ENCODE assay signal across 8 cellular contexts in the genomic region with DNA sequence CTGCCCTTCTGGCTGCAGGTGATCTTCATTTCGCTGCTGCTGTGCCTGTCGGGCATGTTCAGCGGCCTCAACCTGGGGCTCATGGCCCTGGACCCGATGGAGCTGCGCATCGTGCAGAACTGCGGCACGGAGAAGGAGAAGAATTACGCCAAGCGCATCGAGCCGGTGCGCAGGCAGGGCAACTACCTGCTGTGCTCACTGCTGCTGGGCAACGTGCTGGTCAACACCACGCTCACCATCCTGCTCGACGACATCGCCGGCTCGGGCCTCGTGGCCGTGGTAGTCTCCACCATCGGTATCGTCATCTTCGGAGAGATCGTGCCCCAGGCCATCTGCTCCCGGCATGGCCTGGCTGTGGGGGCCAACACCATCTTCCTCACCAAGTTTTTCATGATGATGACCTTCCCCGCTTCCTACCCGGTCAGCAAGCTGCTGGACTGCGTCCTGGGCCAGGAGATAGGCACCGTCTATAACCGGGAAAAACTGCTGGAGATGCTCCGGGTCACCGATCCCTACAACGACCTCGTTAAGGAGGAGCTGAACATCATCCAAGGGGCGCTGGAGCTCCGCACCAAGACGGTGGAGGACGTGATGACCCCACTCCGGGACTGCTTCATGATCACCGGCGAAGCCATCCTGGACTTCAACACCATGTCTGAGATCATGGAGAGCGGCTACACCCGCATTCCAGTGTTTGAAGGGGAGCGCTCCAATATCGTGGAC. TPM values are rescaled to one million over a fixed set of nuclear protein-coding genes. Genes with fewer than 3 reads are reported as not detected.
DNase-seq lines count a peak whose midpoint lies in the region; ATAC-seq and TF ChIP-seq lines count a peak whose summit lies in the region.

No MANE protein-coding gene starts in this region.

- POLR2A ChIA-PET in activated CD8-positive, alpha-beta T cell treated with anti-CD3 and anti-CD28 coated beads, Interleukin-2, amount 10 ng/mL, durations not matched to agents 7 days and 5 days (lab: Charles Lee), result interaction anchor here (0.5 to 1.1 kb wide), 2 partner anchors 135 to 274 kb away, joined by 4 read pairs; no protein-coding TSS in a partner anchor

- peak overlapping the region; percentile 7 for H3K27ac Mint-ChIP-seq in activated CD8-positive, alpha-beta T cell treated with anti-CD3 and anti-CD28 coated beads, Interleukin-2, amount 10 ng/mL, durations not matched to agents 7 days and 5 days

- no peak for ATAC-seq in activated CD8-positive, alpha-beta T cell treated with anti-CD3 and anti-CD28 coated beads, Interleukin-2, amount 10 ng/mL, durations not matched to agents 7 days and 5 days
- ATAC-seq in gastroesophageal sphincter, result no peak

- H3K4me1 ChIP-seq in gastroesophageal sphincter, result peaks cover 0 to 59% (median 24%) of the 10 kb centered on the region in 3 donors
- peaks cover 29% of the 10 kb centered on the region for H3K4me1 ChIP-seq in parathyroid adenoma

- 0 to 20% methylated on average over 1 to 14 of the region's 47 CpGs for WGBS in gastroesophageal sphincter (ENCODE audit: low coverage in 1 of 2), 2 donors

- H3K27me3 ChIP-seq in gastroesophageal sphincter (no peaks in the 10 kb centered on the region), parathyroid adenoma (ENCODE audit: control insufficient read depth, insufficient read depth, low read length) (no peaks in the 10 kb centered on the region)

- peaks cover 57% of the 10 kb centered on the region for H3K4me1 Mint-ChIP-seq in activated CD8-positive, alpha-beta T cell treated with anti-CD3 and anti-CD28 coated beads, Interleukin-2, amount 10 ng/mL, durations not matched to agents 7 days and 5 days (ENCODE audit: low read depth)

- H3K36me3 Mint-ChIP-seq in activated CD8-positive, alpha-beta T cell treated with anti-CD3 and anti-CD28 coated beads, Interleukin-2, amount 10 ng/mL, durations not matched to agents 7 days and 5 days (ENCODE audit: low read depth), result peaks cover 24% of the 10 kb centered on the region

- TF ChIP-seq POLR2A in gastroesophageal sphincter (IDR thresholded peaks at IDR 0.05), result no peak

- DNase-seq in activated effector memory CD4-positive, alpha-beta T cell treated with anti-CD3 and anti-CD28 coated beads, Interleukin-2, amount 50 U/mL, for 16 hours, result peak; percentile 66
- DNase-seq in activated effector memory CD4-positive, alpha-beta T cell treated with Interleukin-2 at 50 U/mL for 16 hours, result no peak
- peak; percentile 33 for DNase-seq in activated CD8-positive, alpha-beta T cell treated with anti-CD3 and anti-CD28 coated beads, Interleukin-2, amount 10 ng/mL, durations not matched to agents 7 days and 5 days
- DNase-seq in NCI-H2196 (lab: John Stamatoyannopoulos, UW; ENCODE audit: unreplicated experiment), result no peak
- no peak for DNase-seq in 8988T
- DNase-seq in iPS-NIHi7 (ENCODE audit: extremely low spot score), result no peak

- H3K79me2 ChIP-seq in parathyroid adenoma, result peaks cover 19% of the 10 kb centered on the region

- peak overlapping the region; percentile 84 to 98 for H3K4me3 ChIP-seq in gastroesophageal sphincter
- peak overlapping the region; percentile 100 for H3K4me3 ChIP-seq in parathyroid adenoma (ENCODE audit: low read depth, low read length)

- H3K9me3 ChIP-seq in gastroesophageal sphincter, result no peaks in the 10 kb centered on the region
- H3K9me3 ChIP-seq in parathyroid adenoma (ENCODE audit: control insufficient read depth, low read length), result no peaks in the 10 kb centered on the region

- H3K36me3 ChIP-seq in gastroesophageal sphincter (no peaks in the 10 kb centered on the region), parathyroid adenoma (ENCODE audit: control insufficient read depth, insufficient read depth, low read length) (no peaks in the 10 kb centered on the region)

- CTCF ChIA-PET in activated CD8-positive, alpha-beta T cell treated with anti-CD3 and anti-CD28 coated beads, Interleukin-2, amount 10 ng/mL, durations not matched to agents 7 days and 5 days (lab: Charles Lee), result interaction anchor here (1.0 to 6.0 kb wide), 4 partner anchors 31 to 326 kb away, joined by 3 to 157 read pairs (median 25); a partner anchor contains a TSS

- TF ChIP-seq CTCF in gastroesophageal sphincter (IDR thresholded peaks at IDR 0.05), result no peak
- TF ChIP-seq CTCF in parathyroid adenoma (IDR thresholded peaks at IDR 0.05), result no peak

- H3K4me3 Mint-ChIP-seq in activated CD8-positive, alpha-beta T cell treated with anti-CD3 and anti-CD28 coated beads, Interleukin-2, amount 10 ng/mL, durations not matched to agents 7 days and 5 days, result peak overlapping the region; percentile 92

- TF ChIP-seq EP300 in gastroesophageal sphincter (IDR thresholded peaks at IDR 0.05), result no peak

- H3K9me3 Mint-ChIP-seq in activated CD8-positive, alpha-beta T cell treated with anti-CD3 and anti-CD28 coated beads, Interleukin-2, amount 10 ng/mL, durations not matched to agents 7 days and 5 days (ENCODE audit: insufficient read depth), result peaks cover 3% of the 10 kb centered on the region

- H3K4me2 ChIP-seq in parathyroid adenoma (ENCODE audit: low read length), result peak overlapping the region; percentile 90

- H3K9ac ChIP-seq in parathyroid adenoma, result no peak overlapping the region

- peak overlapping the region; percentile 69 for H2AFZ ChIP-seq in parathyroid adenoma

- H3K27ac ChIP-seq in gastroesophageal sphincter (peak overlapping the region in 1 of 4 donors; percentile 92), parathyroid adenoma (peak overlapping the region; percentile 82)

- H3K27me3 Mint-ChIP-seq in activated CD8-positive, alpha-beta T cell treated with anti-CD3 and anti-CD28 coated beads, Interleukin-2, amount 10 ng/mL, durations not matched to agents 7 days and 5 days (ENCODE audit: low read depth), result no peaks in the 10 kb centered on the region

RNA-seq across cellular contexts. Expression of a gene that starts 1.3 kb away (rescaled TPM):
- 1 to 10 TPM; 7.7 to 8.1 TPM for total RNA-seq in activated CD8-positive, alpha-beta T cell treated with anti-CD3 and anti-CD28 coated beads, Interleukin-2, amount 10 ng/mL, durations not matched to agents 7 days and 5 days
- total RNA-seq in gastroesophageal sphincter, result 10 to 100 TPM in 1 of 4 donors, 1 to 10 TPM in 3; 3.8 to 10.7 (median 7.5) TPM

RNA-seq across cellular contexts. Expression of a gene that starts 50.1 kb away (rescaled TPM):
- total RNA-seq in activated CD8-positive, alpha-beta T cell treated with anti-CD3 and anti-CD28 coated beads, Interleukin-2, amount 10 ng/mL, durations not matched to agents 7 days and 5 days, result under 1 TPM; 0.52 to 0.68 TPM
- 10 to 100 TPM in 1 of 4 donors, 1 to 10 TPM in 3; 5.1 to 13.1 (median 8.9) TPM for total RNA-seq in gastroesophageal sphincter

Comparison
In these comparisons a context has a peak if more than half of its experiments do, and no peak if none do; other contexts are left out.
1. DNase-seq: peak in activated effector memory CD4-positive, alpha-beta T cell treated with anti-CD3 and anti-CD28 coated beads, Interleukin-2, amount 50 U/mL, for 16 hours (single experiment) and activated CD8-positive, alpha-beta T cell treated with anti-CD3 and anti-CD28 coated beads, Interleukin-2, amount 10 ng/mL, durations not matched to agents 7 days and 5 days (single experiment); none in activated effector memory CD4-positive, alpha-beta T cell treated with Interleukin-2 at 50 U/mL for 16 hours (single experiment), NCI-H2196 (single experiment), 8988T (single experiment) and iPS-NIHi7 (single experiment).